Comparison of ENCODE assay signal across 1 cellular context in the genomic region with DNA sequence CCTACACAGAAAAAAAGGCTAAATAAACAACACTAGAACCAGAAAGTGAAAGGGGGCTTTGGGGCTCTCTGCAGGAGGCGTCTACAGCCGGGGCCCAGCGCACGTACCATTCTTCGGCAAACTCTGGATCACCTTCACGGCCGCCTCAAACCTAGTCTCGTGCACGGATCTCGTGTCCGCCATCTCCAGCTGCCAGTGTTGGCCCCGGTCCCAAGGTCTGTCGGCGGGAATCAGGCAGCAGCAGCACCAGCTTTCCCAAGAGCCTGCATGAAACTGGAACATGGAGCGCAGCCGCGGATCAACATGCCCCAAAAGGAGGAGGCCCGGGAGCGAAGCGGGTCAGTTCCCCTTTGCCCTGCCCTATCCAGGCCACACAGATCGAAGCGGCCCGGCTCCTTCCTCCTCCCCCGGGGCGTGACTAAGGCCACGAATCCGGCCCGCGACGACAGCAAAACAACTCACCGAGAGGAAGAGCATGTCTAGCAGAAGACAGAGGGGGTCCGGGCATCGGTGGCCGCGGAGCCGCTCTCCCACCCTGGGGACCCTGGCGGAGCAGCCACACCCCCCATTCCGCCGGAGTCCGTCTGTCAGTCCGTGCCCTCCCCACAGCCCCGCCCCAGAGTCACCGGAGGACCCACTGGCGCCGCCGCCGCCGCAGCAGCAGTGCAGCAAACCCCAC.
A peak's percentile ranks its signal among the peaks of the same experiment; 100 is the strongest.
TF ChIP-seq lines count a peak whose summit lies in the region.

A gene with protein sequence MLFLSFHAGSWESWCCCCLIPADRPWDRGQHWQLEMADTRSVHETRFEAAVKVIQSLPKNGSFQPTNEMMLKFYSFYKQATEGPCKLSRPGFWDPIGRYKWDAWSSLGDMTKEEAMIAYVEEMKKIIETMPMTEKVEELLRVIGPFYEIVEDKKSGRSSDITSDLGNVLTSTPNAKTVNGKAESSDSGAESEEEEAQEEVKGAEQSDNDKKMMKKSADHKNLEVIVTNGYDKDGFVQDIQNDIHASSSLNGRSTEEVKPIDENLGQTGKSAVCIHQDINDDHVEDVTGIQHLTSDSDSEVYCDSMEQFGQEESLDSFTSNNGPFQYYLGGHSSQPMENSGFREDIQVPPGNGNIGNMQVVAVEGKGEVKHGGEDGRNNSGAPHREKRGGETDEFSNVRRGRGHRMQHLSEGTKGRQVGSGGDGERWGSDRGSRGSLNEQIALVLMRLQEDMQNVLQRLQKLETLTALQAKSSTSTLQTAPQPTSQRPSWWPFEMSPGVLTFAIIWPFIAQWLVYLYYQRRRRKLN (minus strand): TSS at position 586 of the 679 bp plus-strand sequence. CDS start 109 bp downstream, at position 477.

TF ChIP-seq in HepG2, 621 proteins besides CTCF, POLR2A, EP300 and RAD21 (continued from another document and continues in another):
- TF ChIP-seq, protein P1, sequence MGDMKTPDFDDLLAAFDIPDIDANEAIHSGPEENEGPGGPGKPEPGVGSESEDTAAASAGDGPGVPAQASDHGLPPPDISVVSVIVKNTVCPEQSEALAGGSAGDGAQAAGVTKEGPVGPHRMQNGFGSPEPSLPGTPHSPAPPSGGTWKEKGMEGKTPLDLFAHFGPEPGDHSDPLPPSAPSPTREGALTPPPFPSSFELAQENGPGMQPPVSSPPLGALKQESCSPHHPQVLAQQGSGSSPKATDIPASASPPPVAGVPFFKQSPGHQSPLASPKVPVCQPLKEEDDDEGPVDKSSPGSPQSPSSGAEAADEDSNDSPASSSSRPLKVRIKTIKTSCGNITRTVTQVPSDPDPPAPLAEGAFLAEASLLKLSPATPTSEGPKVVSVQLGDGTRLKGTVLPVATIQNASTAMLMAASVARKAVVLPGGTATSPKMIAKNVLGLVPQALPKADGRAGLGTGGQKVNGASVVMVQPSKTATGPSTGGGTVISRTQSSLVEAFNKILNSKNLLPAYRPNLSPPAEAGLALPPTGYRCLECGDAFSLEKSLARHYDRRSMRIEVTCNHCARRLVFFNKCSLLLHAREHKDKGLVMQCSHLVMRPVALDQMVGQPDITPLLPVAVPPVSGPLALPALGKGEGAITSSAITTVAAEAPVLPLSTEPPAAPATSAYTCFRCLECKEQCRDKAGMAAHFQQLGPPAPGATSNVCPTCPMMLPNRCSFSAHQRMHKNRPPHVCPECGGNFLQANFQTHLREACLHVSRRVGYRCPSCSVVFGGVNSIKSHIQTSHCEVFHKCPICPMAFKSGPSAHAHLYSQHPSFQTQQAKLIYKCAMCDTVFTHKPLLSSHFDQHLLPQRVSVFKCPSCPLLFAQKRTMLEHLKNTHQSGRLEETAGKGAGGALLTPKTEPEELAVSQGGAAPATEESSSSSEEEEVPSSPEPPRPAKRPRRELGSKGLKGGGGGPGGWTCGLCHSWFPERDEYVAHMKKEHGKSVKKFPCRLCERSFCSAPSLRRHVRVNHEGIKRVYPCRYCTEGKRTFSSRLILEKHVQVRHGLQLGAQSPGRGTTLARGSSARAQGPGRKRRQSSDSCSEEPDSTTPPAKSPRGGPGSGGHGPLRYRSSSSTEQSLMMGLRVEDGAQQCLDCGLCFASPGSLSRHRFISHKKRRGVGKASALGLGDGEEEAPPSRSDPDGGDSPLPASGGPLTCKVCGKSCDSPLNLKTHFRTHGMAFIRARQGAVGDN (CRISPR knock-in tag; IDR thresholded peaks at IDR 0.05) = peak; percentile 90
- TF ChIP-seq SAP130 (CRISPR knock-in tag; IDR thresholded peaks at IDR 0.05; ENCODE audit: low read depth) (peak; percentile 81), MAFK (conservative IDR thresholded peaks at IDR 0.05 in 1 of 2, IDR thresholded peaks at IDR 0.05 in 1 of 2; ENCODE audit: low read length in 2 of 2) (no peak), KDM4B (CRISPR knock-in tag; IDR thresholded peaks at IDR 0.05) (no peak), NR2C2 (CRISPR knock-in tag; IDR thresholded peaks at IDR 0.05; ENCODE audit: borderline replicate concordance) (peak; percentile 53), CCDC6 (CRISPR knock-in tag; IDR thresholded peaks at IDR 0.05) (peak; percentile 38; the same call in 1 of the 2 replicates), THRA (CRISPR knock-in tag; IDR thresholded peaks at IDR 0.05; ENCODE audit: borderline replicate concordance) (peak; percentile 46; the same call in 1 of the 2 replicates), ZSCAN31 (CRISPR knock-in tag; IDR thresholded peaks at IDR 0.05; ENCODE audit: low read depth) (peak; percentile 68; the same call in 1 of the 2 replicates), REXO4 (CRISPR knock-in tag; IDR thresholded peaks at IDR 0.05; ENCODE audit: borderline replicate concordance) (no peak), IRF2 (CRISPR knock-in tag; IDR thresholded peaks at IDR 0.05) (0 out of 2 replicates have a peak, but pooled peaks have one; percentile 16), ZNF737 (CRISPR knock-in tag; IDR thresholded peaks at IDR 0.05; ENCODE audit: borderline replicate concordance) (no peak), TBL1XR1 (IDR thresholded peaks at IDR 0.05; ENCODE audit: borderline replicate concordance, low read length, partially characterized antibody) (no peak), ZNF644 (CRISPR knock-in tag; IDR thresholded peaks at IDR 0.05; ENCODE audit: low read depth) (peak; percentile 52; the same call in 1 of the 2 replicates), ZNF761 (CRISPR knock-in tag; conservative IDR thresholded peaks at IDR 0.05) (no peak), PRDM10 (CRISPR knock-in tag; IDR thresholded peaks at IDR 0.05; ENCODE audit: low read depth) (no peak), NFAT5 (CRISPR knock-in tag; IDR thresholded peaks at IDR 0.05) (no peak), PLRG1 (conservative IDR thresholded peaks at IDR 0.05) (no peak), ZNF7 (CRISPR knock-in tag; IDR thresholded peaks at IDR 0.05) (no peak), ZNF264 (CRISPR knock-in tag; IDR thresholded peaks at IDR 0.05) (no peak), YY1 (IDR thresholded peaks at IDR 0.05; ENCODE audit: insufficient read depth, insufficient replicate concordance, low read depth, low read length) (peak; percentile 72), KLF12 (CRISPR knock-in tag; IDR thresholded peaks at IDR 0.05; ENCODE audit: borderline replicate concordance) (peak; percentile 92), YEATS2 (CRISPR knock-in tag; IDR thresholded peaks at IDR 0.05; ENCODE audit: borderline replicate concordance) (peak; percentile 48; the same call in 1 of the 2 replicates), CREB3 (CRISPR knock-in tag; IDR thresholded peaks at IDR 0.05) (0 out of 2 replicates have a peak, but pooled peaks have one; percentile 54), DR1 (CRISPR knock-in tag; IDR thresholded peaks at IDR 0.05) (peak; percentile 38; the same call in 1 of the 2 replicates), NFIC (IDR thresholded peaks at IDR 0.05; ENCODE audit: low read length) (0 out of 2 replicates have a peak, but pooled peaks have one; percentile 21), ZNF547 (CRISPR knock-in tag; IDR thresholded peaks at IDR 0.05) (peak; percentile 19; the same call in 1 of the 2 replicates)
- TF ChIP-seq, protein P2, sequence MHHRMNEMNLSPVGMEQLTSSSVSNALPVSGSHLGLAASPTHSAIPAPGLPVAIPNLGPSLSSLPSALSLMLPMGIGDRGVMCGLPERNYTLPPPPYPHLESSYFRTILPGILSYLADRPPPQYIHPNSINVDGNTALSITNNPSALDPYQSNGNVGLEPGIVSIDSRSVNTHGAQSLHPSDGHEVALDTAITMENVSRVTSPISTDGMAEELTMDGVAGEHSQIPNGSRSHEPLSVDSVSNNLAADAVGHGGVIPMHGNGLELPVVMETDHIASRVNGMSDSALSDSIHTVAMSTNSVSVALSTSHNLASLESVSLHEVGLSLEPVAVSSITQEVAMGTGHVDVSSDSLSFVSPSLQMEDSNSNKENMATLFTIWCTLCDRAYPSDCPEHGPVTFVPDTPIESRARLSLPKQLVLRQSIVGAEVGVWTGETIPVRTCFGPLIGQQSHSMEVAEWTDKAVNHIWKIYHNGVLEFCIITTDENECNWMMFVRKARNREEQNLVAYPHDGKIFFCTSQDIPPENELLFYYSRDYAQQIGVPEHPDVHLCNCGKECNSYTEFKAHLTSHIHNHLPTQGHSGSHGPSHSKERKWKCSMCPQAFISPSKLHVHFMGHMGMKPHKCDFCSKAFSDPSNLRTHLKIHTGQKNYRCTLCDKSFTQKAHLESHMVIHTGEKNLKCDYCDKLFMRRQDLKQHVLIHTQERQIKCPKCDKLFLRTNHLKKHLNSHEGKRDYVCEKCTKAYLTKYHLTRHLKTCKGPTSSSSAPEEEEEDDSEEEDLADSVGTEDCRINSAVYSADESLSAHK (CRISPR knock-in tag; IDR thresholded peaks at IDR 0.05; ENCODE audit: borderline replicate concordance) = no peak
- TF ChIP-seq, protein P3, sequence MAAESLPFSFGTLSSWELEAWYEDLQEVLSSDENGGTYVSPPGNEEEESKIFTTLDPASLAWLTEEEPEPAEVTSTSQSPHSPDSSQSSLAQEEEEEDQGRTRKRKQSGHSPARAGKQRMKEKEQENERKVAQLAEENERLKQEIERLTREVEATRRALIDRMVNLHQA (CRISPR knock-in tag; IDR thresholded peaks at IDR 0.05) = no peak
- TF ChIP-seq, protein P4, sequence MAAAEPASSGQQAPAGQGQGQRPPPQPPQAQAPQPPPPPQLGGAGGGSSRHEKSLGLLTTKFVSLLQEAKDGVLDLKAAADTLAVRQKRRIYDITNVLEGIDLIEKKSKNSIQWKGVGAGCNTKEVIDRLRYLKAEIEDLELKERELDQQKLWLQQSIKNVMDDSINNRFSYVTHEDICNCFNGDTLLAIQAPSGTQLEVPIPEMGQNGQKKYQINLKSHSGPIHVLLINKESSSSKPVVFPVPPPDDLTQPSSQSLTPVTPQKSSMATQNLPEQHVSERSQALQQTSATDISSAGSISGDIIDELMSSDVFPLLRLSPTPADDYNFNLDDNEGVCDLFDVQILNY (CRISPR knock-in tag; conservative IDR thresholded peaks at IDR 0.05) = peak; percentile 28; the same call in 1 of the 2 replicates
